28 cellular contexts compared by ENCODE assay signal in the genomic region with DNA sequence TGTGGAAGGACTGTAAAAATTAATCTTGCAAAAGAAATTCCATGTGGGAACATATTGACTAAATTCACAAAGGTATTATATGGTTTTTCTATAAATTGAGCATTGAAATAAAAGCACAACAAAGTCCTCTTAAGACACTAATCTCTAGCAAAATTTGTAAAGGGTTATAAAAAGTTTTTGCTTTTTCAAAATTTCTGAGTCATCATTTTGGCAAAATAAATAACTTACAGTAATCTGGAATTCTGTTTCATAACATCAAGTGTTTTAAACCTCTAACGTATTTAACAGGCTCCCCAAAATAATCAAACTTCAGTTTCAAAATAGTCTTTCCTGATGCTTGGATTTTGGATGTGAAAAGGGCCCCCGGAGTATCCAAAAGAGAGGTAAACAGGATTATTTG.
"Had no signal": no experiment of that assay in that cellular context is flagged by ENCODE, and none has a peak within 500 bp of the region (broad histone marks: within the 10 kb centered on the region; RNA-seq: fewer than 3 reads in every experiment).

No MANE protein-coding gene starts in this region.

- H3K27ac Mint-ChIP-seq: activated CD4-positive, alpha-beta memory T cell treated with anti-CD3 and anti-CD28 coated beads, Interleukin-2, amount 10 ng/mL, durations not matched to agents 7 days and 5 days; activated CD4-positive, alpha-beta T cell treated with anti-CD3 and anti-CD28 coated beads, Interleukin-2, amount 10 ng/mL, durations not matched to agents 7 days and 5 days; activated naive CD4-positive, alpha-beta T cell treated with anti-CD3 and anti-CD28 coated beads, Interleukin-2, amount 50 U/mL, for 24 hours; activated naive CD8-positive, alpha-beta T cell treated with anti-CD3 and anti-CD28 coated beads, Interleukin-2, amount 50 U/mL, for 24 hours; activated T-cell treated with anti-CD3 and anti-CD28 coated beads, Interleukin-2, amount 50 U/mL, for 24 hours; natural killer cell treated with Interleukin-12 subunit alpha and Interleukin-12 subunit beta and Interleukin-15 and Interleukin-18, amount 100 ng/mL, for 72 hours; WTC11 had no signal

- H3K27me3 ChIP-seq: colonic mucosa, gastrocnemius medialis, testis, transverse colon had no signal

- ATAC-seq: activated naive CD8-positive, alpha-beta T cell treated with anti-CD3 and anti-CD28 coated beads, Interleukin-2, amount 50 U/mL, for 24 hours; activated T-helper 17 cell treated with anti-CD3 and anti-CD28 coated beads, Interleukin-2, amount 50 U/mL, for 72 hours; gastrocnemius medialis; left cardiac atrium; left ventricle myocardium superior; mucosa of descending colon; natural killer cell treated with Interleukin-12 subunit alpha and Interleukin-12 subunit beta and Interleukin-15 and Interleukin-18, amount 100 ng/mL, for 72 hours; right cardiac atrium; stimulated activated naive CD8-positive, alpha-beta T cell treated with anti-CD3 and anti-CD28 coated beads, Interleukin-15, Interleukin-2, amounts not matched to agents 100 U/mL and 50 U/mL, for 24 hours; WTC11 had no signal

- H3K36me3 ChIP-seq: colonic mucosa had no signal

- FAIRE-seq: endothelial cell of umbilical vein had no signal

- H3K4me3 ChIP-seq: colonic mucosa, gastrocnemius medialis, mucosa of descending colon, testis, transverse colon had no signal

- H3K4me1 ChIP-seq: colonic mucosa, gastrocnemius medialis, testis, transverse colon had no signal

- H3K9me3 ChIP-seq: colonic mucosa, testis had no signal

- H3K4me3 Mint-ChIP-seq: activated CD4-positive, alpha-beta memory T cell treated with anti-CD3 and anti-CD28 coated beads, Interleukin-2, amount 10 ng/mL, durations not matched to agents 7 days and 5 days; activated CD4-positive, alpha-beta T cell treated with anti-CD3 and anti-CD28 coated beads, Interleukin-2, amount 10 ng/mL, durations not matched to agents 7 days and 5 days; activated naive CD4-positive, alpha-beta T cell treated with anti-CD3 and anti-CD28 coated beads, Interleukin-2, amount 50 U/mL, for 24 hours; activated naive CD8-positive, alpha-beta T cell treated with anti-CD3 and anti-CD28 coated beads, Interleukin-2, amount 50 U/mL, for 24 hours; activated T-cell treated with anti-CD3 and anti-CD28 coated beads, Interleukin-2, amount 50 U/mL, for 24 hours; natural killer cell treated with Interleukin-12 subunit alpha and Interleukin-12 subunit beta and Interleukin-15 and Interleukin-18, amount 100 ng/mL, for 72 hours; WTC11 had no signal

- H3K27ac ChIP-seq: colonic mucosa, gastrocnemius medialis, testis, transverse colon had no signal

- H3K9me3 Mint-ChIP-seq: activated naive CD4-positive, alpha-beta T cell treated with anti-CD3 and anti-CD28 coated beads, Interleukin-2, amount 50 U/mL, for 24 hours; activated T-helper 17 cell treated with anti-CD3 and anti-CD28 coated beads, Interleukin-2, amount 50 U/mL, for 72 hours; natural killer cell treated with Interleukin-12 subunit alpha and Interleukin-12 subunit beta and Interleukin-15 and Interleukin-18, amount 100 ng/mL, for 72 hours had no signal

- DNase-seq: activated CD4-positive, alpha-beta memory T cell treated with anti-CD3 and anti-CD28 coated beads, Interleukin-2, amount 10 ng/mL, durations not matched to agents 7 days and 5 days; activated CD4-positive, alpha-beta T cell treated with anti-CD3 and anti-CD28 coated beads for 1 hour; activated CD4-positive, alpha-beta T cell treated with anti-CD3 and anti-CD28 coated beads, Interleukin-2, amount 10 ng/mL, durations not matched to agents 7 days and 5 days; activated CD8-positive, alpha-beta memory T cell treated with anti-CD3 and anti-CD28 coated beads, Interleukin-2, amount 50 U/mL, for 48 hours; activated gamma-delta T cell treated with Interleukin-2 at 50 U/mL for 16 hours; activated naive CD8-positive, alpha-beta T cell treated with anti-CD3 and anti-CD28 coated beads, Interleukin-2, amount 50 U/mL, for 24 hours; activated T-cell treated with anti-CD3 and anti-CD28 coated beads, Interleukin-2, amount 50 U/mL, for 24 hours; cerebellar nuclear complex; colonic mucosa; effector CD8-positive, alpha-beta T cell; gastrocnemius medialis; glutamatergic neuron; islet precursor cell; left cardiac atrium; left ventricle myocardium superior; mucosa of descending colon; posterior cingulate gyrus; right cardiac atrium; stimulated activated CD4-positive, alpha-beta T cell treated with anti-CD3 and anti-CD28 coated beads, Interleukin-4, amount 100 ng/mL, for 1 hour; stimulated activated naive CD8-positive, alpha-beta T cell treated with anti-CD3 and anti-CD28 coated beads, Interleukin-15, Interleukin-2, amounts not matched to agents 100 U/mL and 50 U/mL, for 24 hours; T-helper 2 cell; testis; transverse colon had no signal

- H3K27me3 Mint-ChIP-seq: activated CD4-positive, alpha-beta memory T cell treated with anti-CD3 and anti-CD28 coated beads, Interleukin-2, amount 10 ng/mL, durations not matched to agents 7 days and 5 days; activated CD4-positive, alpha-beta T cell treated with anti-CD3 and anti-CD28 coated beads, Interleukin-2, amount 10 ng/mL, durations not matched to agents 7 days and 5 days; activated naive CD4-positive, alpha-beta T cell treated with anti-CD3 and anti-CD28 coated beads, Interleukin-2, amount 50 U/mL, for 24 hours; activated naive CD8-positive, alpha-beta T cell treated with anti-CD3 and anti-CD28 coated beads, Interleukin-2, amount 50 U/mL, for 24 hours; activated T-cell treated with anti-CD3 and anti-CD28 coated beads, Interleukin-2, amount 50 U/mL, for 24 hours; activated T-helper 17 cell treated with anti-CD3 and anti-CD28 coated beads, Interleukin-2, amount 50 U/mL, for 72 hours; natural killer cell treated with Interleukin-12 subunit alpha and Interleukin-12 subunit beta and Interleukin-15 and Interleukin-18, amount 100 ng/mL, for 72 hours had no signal

- H3K4me1 Mint-ChIP-seq: WTC11 had no signal
